8 cellular contexts compared by ENCODE assay signal in genomic region chr15:52183562-52184173, GRCh38. TPM values are rescaled to one million over a fixed set of nuclear protein-coding genes. Genes with fewer than 3 reads are reported as not detected.
DNase-seq lines count a peak whose midpoint lies in the region; ATAC-seq and TF ChIP-seq lines count a peak whose summit lies in the region.

No MANE protein-coding gene starts in this region.

- no peak overlapping the region for H3K23ac ChIP-seq in neuronal stem cell (ENCODE audit: low read depth, low read length, poor library complexity)

- no peak overlapping the region for H2BK120ac ChIP-seq in neuronal stem cell (ENCODE audit: low read depth, low read length)

- H3K79me2 ChIP-seq in SK-N-SH (ENCODE audit: insufficient read depth): peaks cover 6% of the 10 kb centered on the region

- H4K91ac ChIP-seq in neuronal stem cell (ENCODE audit: low read depth, low read length, poor library complexity): no peak overlapping the region

- H3K4me2 ChIP-seq in SK-N-SH: no peak overlapping the region
- H3K4me2 ChIP-seq in neuronal stem cell (ENCODE audit: insufficient read depth, low read length, poor library complexity, severe bottlenecking): no peak overlapping the region

- H3K9me3 ChIP-seq in SK-N-SH (no peaks in the 10 kb centered on the region), neuronal stem cell (replicated peaks in 1 of 2; ENCODE audit: control insufficient read depth in 2 of 2, insufficient read depth in 1 of 2, low read depth in 1 of 2, low read length in 2 of 2) (no peaks in the 10 kb centered on the region)

- 78% methylated on average over 2 of the region's 2 CpGs for WGBS in SK-N-SH (ENCODE audit: low lambda C conversion rate)
- WGBS in neuronal stem cell (ENCODE audit: extremely low coverage in 2 of 2, insufficient read length in 2 of 2, insufficient replicate concordance in 1 of 2), 2 donors: no CpG with 5 or more reads among the region's 2 CpGs

- H3K27me3 Mint-ChIP-seq in natural killer cell treated with Interleukin-12 subunit alpha and Interleukin-12 subunit beta and Interleukin-15 and Interleukin-18, amount 100 ng/mL, for 72 hours: no peaks in the 10 kb centered on the region

- TF ChIP-seq CTCF in SK-N-SH (IDR thresholded peaks at IDR 0.05): peak; percentile 46

- H3K27ac ChIP-seq in SK-N-SH (ENCODE audit: low read depth in 2 of 2, low read length in 1 of 2): no peak overlapping the region
- H3K27ac ChIP-seq in neuronal stem cell (replicated peaks; ENCODE audit: low read length): no peak overlapping the region

- POLR2A ChIA-PET in SK-N-SH (lab: Yijun Ruan, JAX): no interaction called here

- TF ChIP-seq EP300 in SK-N-SH (IDR thresholded peaks at IDR 0.05; ENCODE audit: borderline replicate concordance in 1 of 2, low read depth in 1 of 2, low read length in 1 of 2): no peak

- H3K4me1 ChIP-seq in SK-N-SH (ENCODE audit: control insufficient read depth in 1 of 2, insufficient read depth in 2 of 2, low read depth in 1 of 2, low read length in 1 of 2): peaks cover under 1 to 7% of the 10 kb centered on the region in 2 experiments; a peak in 1 of 4 replicates
- H3K4me1 ChIP-seq in neuronal stem cell (ENCODE audit: control insufficient read depth in 2 of 2, insufficient read depth in 1 of 2, low read depth in 1 of 2, low read length in 2 of 2): peaks cover 2 to 12% of the 10 kb centered on the region in 2 donors

- DNase-seq in SK-N-SH (peak; percentile 27), NAMALWA (ENCODE audit: low spot score) (peak; percentile 53), dermis microvascular lymphatic vessel endothelial cell (ENCODE audit: low read depth in 2 of 2) (peak; percentile 22 to 48), neuronal stem cell (ENCODE audit: low spot score) (peak; percentile 35), NCI-H2171 treated with DMSO at 0.1 percent for 48 hours (lab: John Stamatoyannopoulos, UW) (no peak)
- DNase-seq in natural killer cell treated with Interleukin-12 subunit alpha and Interleukin-12 subunit beta and Interleukin-15 and Interleukin-18, amount 100 ng/mL, for 72 hours (ENCODE audit: low spot score): no peak

- H3K36me3 ChIP-seq in SK-N-SH (replicated peaks in 1 of 2; ENCODE audit: control insufficient read depth in 1 of 2, insufficient read depth in 2 of 2, low read length in 1 of 2) (no peaks in the 10 kb centered on the region), neuronal stem cell (replicated peaks in 1 of 2; ENCODE audit: control insufficient read depth in 2 of 2, insufficient read depth in 2 of 2, low read length in 2 of 2) (no peaks in the 10 kb centered on the region)

- H2BK12ac ChIP-seq in neuronal stem cell (ENCODE audit: low read length): no peak overlapping the region

- H3K4me1 Mint-ChIP-seq in natural killer cell treated with Interleukin-12 subunit alpha and Interleukin-12 subunit beta and Interleukin-15 and Interleukin-18, amount 100 ng/mL, for 72 hours (ENCODE audit: low read depth in 2 of 2): peaks cover 7 to 12% of the 10 kb centered on the region in 2 donors

- CTCF ChIA-PET in SK-N-SH (lab: Yijun Ruan, JAX): interaction anchor here (0.6 to 1.9 kb wide), 9 partner anchors 20 to 552 kb away, joined by 3 to 8 read pairs (median 3); partner anchors contain the start of gene LEO1

- H2BK5ac ChIP-seq in neuronal stem cell (ENCODE audit: low read length): no peak overlapping the region

- H3K4me3 ChIP-seq in SK-N-SH (ENCODE audit: low read depth in 2 of 2, low read length in 1 of 2) (no peak overlapping the region; a peak in 1 of 4 replicates), neuronal stem cell (ENCODE audit: low read length in 2 of 2) (no peak overlapping the region)

- H4K20me1 ChIP-seq in SK-N-SH (ENCODE audit: insufficient read depth): no peaks in the 10 kb centered on the region

- H3K9ac ChIP-seq in SK-N-SH (no peak overlapping the region), neuronal stem cell (ENCODE audit: low read depth, low read length, poor library complexity) (no peak overlapping the region)

- no peak for ATAC-seq in SK-N-SH treated with all-trans-retinoic acid at 6 μM for 48 hours
- ATAC-seq in HG03139 (IDR thresholded peaks at IDR 0.05; ENCODE audit: unreplicated experiment): no peak
- ATAC-seq in natural killer cell treated with Interleukin-12 subunit alpha and Interleukin-12 subunit beta and Interleukin-15 and Interleukin-18, amount 100 ng/mL, for 72 hours: no peak

- H3K18ac ChIP-seq in neuronal stem cell (ENCODE audit: low read length): no peak overlapping the region

- H3K27ac Mint-ChIP-seq in natural killer cell treated with Interleukin-12 subunit alpha and Interleukin-12 subunit beta and Interleukin-15 and Interleukin-18, amount 100 ng/mL, for 72 hours: no peak overlapping the region

- no peaks in the 10 kb centered on the region for H3K9me2 ChIP-seq in SK-N-SH

- H2AFZ ChIP-seq in SK-N-SH (ENCODE audit: low read depth) (no peak overlapping the region), neuronal stem cell (ENCODE audit: low read length) (no peak overlapping the region)

- peak; percentile 45 for TF ChIP-seq RAD21 in SK-N-SH (IDR thresholded peaks at IDR 0.05; ENCODE audit: low read length)

- no peak overlapping the region for H3K14ac ChIP-seq in neuronal stem cell (ENCODE audit: low read length)

- H2AK5ac ChIP-seq in neuronal stem cell (ENCODE audit: low read depth, low read length): no peak overlapping the region

- H3K4ac ChIP-seq in neuronal stem cell (ENCODE audit: low read length): no peak overlapping the region

- H3K9me3 Mint-ChIP-seq in natural killer cell treated with Interleukin-12 subunit alpha and Interleukin-12 subunit beta and Interleukin-15 and Interleukin-18, amount 100 ng/mL, for 72 hours: no peaks in the 10 kb centered on the region

- H3K79me1 ChIP-seq in neuronal stem cell (ENCODE audit: low read depth, low read length): no peaks in the 10 kb centered on the region

- H4K8ac ChIP-seq in neuronal stem cell (ENCODE audit: low read depth, low read length): no peak overlapping the region

- no peaks in the 10 kb centered on the region for H3K27me3 ChIP-seq in SK-N-SH (ENCODE audit: insufficient read depth)
- H3K27me3 ChIP-seq in neuronal stem cell (ENCODE audit: control insufficient read depth in 3 of 3, insufficient read depth in 3 of 3, low read depth in 1 of 3, low read length in 3 of 3): peaks cover 0 to 21% (median 14%) of the 10 kb centered on the region in 3 experiments

- no peaks in the 10 kb centered on the region for H3K36me3 Mint-ChIP-seq in natural killer cell treated with Interleukin-12 subunit alpha and Interleukin-12 subunit beta and Interleukin-15 and Interleukin-18, amount 100 ng/mL, for 72 hours

- H3K4me3 Mint-ChIP-seq in natural killer cell treated with Interleukin-12 subunit alpha and Interleukin-12 subunit beta and Interleukin-15 and Interleukin-18, amount 100 ng/mL, for 72 hours: no peak overlapping the region

- no peak overlapping the region for H2BK15ac ChIP-seq in neuronal stem cell (ENCODE audit: low read length)

- no peaks in the 10 kb centered on the region for H3F3A ChIP-seq in SK-N-SH (replicated peaks; ENCODE audit: insufficient read depth)

TF ChIP-seq in SK-N-SH, 30 proteins besides CTCF, POLR2A, EP300 and RAD21 (continues in another document):
- no peak for TF ChIP-seq YY1 (IDR thresholded peaks at IDR 0.05; ENCODE audit: low read depth)
- no peak for TF ChIP-seq FOXM1 (IDR thresholded peaks at IDR 0.05; ENCODE audit: low read depth)
- TF ChIP-seq JUND (IDR thresholded peaks at IDR 0.05): no peak
- no peak for TF ChIP-seq SIN3A (IDR thresholded peaks at IDR 0.05; ENCODE audit: borderline replicate concordance, low read depth, low read length)
- TF ChIP-seq GABPA (IDR thresholded peaks at IDR 0.05; ENCODE audit: low read depth): no peak
- no peak for TF ChIP-seq RFX5 (IDR thresholded peaks at IDR 0.05; ENCODE audit: low read length)
- no peak for TF ChIP-seq MEF2A (IDR thresholded peaks at IDR 0.05; ENCODE audit: borderline replicate concordance, low read depth)
- no peak for TF ChIP-seq GATA2 (CRISPR knock-in tag; IDR thresholded peaks at IDR 0.05)
- TF ChIP-seq RCOR1 (IDR thresholded peaks at IDR 0.05; ENCODE audit: low read length): no peak
- no peak for TF ChIP-seq USF2 (IDR thresholded peaks at IDR 0.05; ENCODE audit: borderline replicate concordance, low read depth, low read length)

TF ChIP-seq in SK-N-SH treated with all-trans-retinoic acid at 6 μM for 48 hours, 23 proteins besides CTCF, POLR2A, EP300 and RAD21 (continues in another document):
- TF ChIP-seq ZFP3 (CRISPR knock-in tag; IDR thresholded peaks at IDR 0.05) (no peak), GLIS3 (CRISPR knock-in tag; IDR thresholded peaks at IDR 0.05) (no peak), TSHZ2 (CRISPR knock-in tag; IDR thresholded peaks at IDR 0.05) (no peak), ZNF70 (CRISPR knock-in tag; IDR thresholded peaks at IDR 0.05) (no peak)

RNA-seq across cellular contexts. Expression of gene GNB5, which starts 7.5 kb away (rescaled TPM):
- polyA plus RNA-seq in SK-N-SH (2012; rRNA removed): 73.7 and 75.9 TPM in 2 replicates
- 56.1 and 71.8 TPM in 2 replicates for polyA plus RNA-seq in SK-N-SH (2012; cell fraction: cytosol; rRNA removed)
- 50.7 and 59.4 TPM in 2 replicates for polyA plus RNA-seq in SK-N-SH (2012; cell fraction: nucleus; rRNA removed)
- 30.9 and 49.3 TPM in 2 replicates for total RNA-seq in dermis microvascular lymphatic vessel endothelial cell
- polyA plus RNA-seq in neuronal stem cell (2013, experiment 1 of 2): 20.4 TPM
- 20.0 TPM for polyA plus RNA-seq in neuronal stem cell (2013, experiment 2 of 2)
- total RNA-seq in natural killer cell treated with Interleukin-12 subunit alpha and Interleukin-12 subunit beta and Interleukin-15 and Interleukin-18, amount 100 ng/mL, for 72 hours: 10 to 100 TPM in 1 of 2 donors, 1 to 10 TPM in 1; 7.1 to 11.2 TPM

Comparison
In these comparisons a context has a peak if more than half of its experiments do, and no peak if none do; other contexts are left out.
1. DNase-seq: peak in SK-N-SH (single experiment), NAMALWA (single experiment), dermis microvascular lymphatic vessel endothelial cell (2 of 2) and neuronal stem cell (single experiment); none in natural killer cell treated with Interleukin-12 subunit alpha and Interleukin-12 subunit beta and Interleukin-15 and Interleukin-18, amount 100 ng/mL, for 72 hours (single experiment) and NCI-H2171 treated with DMSO at 0.1 percent for 48 hours (single experiment).